ENCODE assay signal across 13 cellular contexts in genomic region chr12:70722584-70723343, GRCh38.
A peak's percentile ranks its signal among the peaks of the same experiment; 100 is the strongest.
DNase-seq lines count a peak whose midpoint lies in the region; ATAC-seq, FAIRE-seq and TF ChIP-seq lines count a peak whose summit lies in the region.
"Had no signal": no experiment of that assay in that cellular context is flagged by ENCODE, and none has a peak within 500 bp of the region (broad histone marks: within the 10 kb centered on the region; RNA-seq: fewer than 3 reads in every experiment).

No MANE protein-coding gene starts in this region.

- intact Hi-C loops in K562 (cut with micrococcal nuclease) (loop anchor here (5.0 kb wide), 1 partner anchor 820 kb away; no protein-coding TSS in a partner anchor), ascending aorta (cut with DNase I) (no loop called here)

- H3K79me2 ChIP-seq in K562 (ENCODE audit: control insufficient read depth, insufficient read depth, low read length): no peaks in the 10 kb centered on the region

- in situ Hi-C loops in K562 (cut with MboI): no loop called here

- H3K27me3 ChIP-seq in K562 (ENCODE audit: control insufficient read depth in 2 of 2, insufficient read depth in 2 of 2, low read length in 2 of 2) (no peaks in the 10 kb centered on the region), ascending aorta (no peaks in the 10 kb centered on the region)
- H3K27me3 ChIP-seq: Peyer's patch had no signal

- H4K20me1 ChIP-seq in K562 (replicated peaks; ENCODE audit: control insufficient read depth, insufficient read depth, low read length): no peaks in the 10 kb centered on the region

- no peak for TF ChIP-seq POLR2A in K562 (conservative IDR thresholded peaks at IDR 0.05)

- H3K36me3 ChIP-seq in K562 (ENCODE audit: control insufficient read depth, insufficient read depth, low read length): no peaks in the 10 kb centered on the region
- H3K36me3 ChIP-seq in ascending aorta: no peaks in the 10 kb centered on the region
- H3K36me3 ChIP-seq: Peyer's patch had no signal

- DNase-seq in AG10803 (ENCODE audit: low read depth) (peak; percentile 13), HEK293T (ENCODE audit: extremely low spot score) (no peak), K562 (ENCODE audit: extremely low read depth in 1 of 4, low spot score in 3 of 4) (peak in 1 of 4 experiments; percentile 35), left lobe of liver (ENCODE audit: low spot score) (no peak), ascending aorta (ENCODE audit: low spot score in 2 of 2) (no peak)
- DNase-seq in effector CD4-positive, alpha-beta T cell: no peak
- DNase-seq in activated CD4-positive, alpha-beta T cell treated with anti-CD3 and anti-CD28 coated beads, Interleukin-2, amount 50 U/mL, for 48 hours: no peak
- DNase-seq: CD8-positive, alpha-beta T cell; glutamatergic neuron; NCI-H1694; Peyer's patch had no signal

- H3K4me3 ChIP-seq in AG10803 (ENCODE audit: low read length): no peak overlapping the region
- H3K4me3 ChIP-seq in K562: no peak overlapping the region
- no peak overlapping the region for H3K4me3 ChIP-seq in ascending aorta
- H3K4me3 ChIP-seq: Peyer's patch had no signal

- no peak overlapping the region for H3K9ac ChIP-seq in K562 (ENCODE audit: insufficient read depth in 1 of 2, low read depth in 2 of 2, low read length in 2 of 2)

- FAIRE-seq in K562 (lab: Jason Lieb, UNC): no peak

- POLR2A ChIA-PET in HEK293T (lab: Yijun Ruan, JAX): no interaction called here
- POLR2A ChIA-PET in K562 (lab: Yijun Ruan, JAX): no interaction called here

- no peak overlapping the region for H3K27ac ChIP-seq in K562 (ENCODE audit: extremely low read depth, low read depth, low read length)
- peak overlapping the region in 1 of 2 donors; percentile 2 for H3K27ac ChIP-seq in ascending aorta

- TF ChIP-seq CTCF in AG10803 (conservative IDR thresholded peaks at IDR 0.05; ENCODE audit: low read length) (no peak), K562 (IDR thresholded peaks at IDR 0.05 in 2 of 3, conservative IDR thresholded peaks at IDR 0.05 in 1 of 3; ENCODE audit: insufficient read depth in 2 of 3, low read depth in 1 of 3, low read length in 3 of 3) (no peak), ascending aorta (IDR thresholded peaks at IDR 0.05) (no peak)

- no peak for TF ChIP-seq EP300 in K562 (IDR thresholded peaks at IDR 0.05; ENCODE audit: low read length)

- 29% methylated on average over 6 of the region's 6 CpGs for WGBS in K562 (ENCODE audit: insufficient coverage, low coverage, missing lambda C conversion rate)

- no peaks in the 10 kb centered on the region for H3K9me3 ChIP-seq in K562 (replicated peaks; ENCODE audit: control insufficient read depth, insufficient read depth, low read depth, low read length)
- no peaks in the 10 kb centered on the region for H3K9me3 ChIP-seq in ascending aorta
- H3K9me3 ChIP-seq: Peyer's patch had no signal

- H3K4me1 ChIP-seq in K562 (replicated peaks in 1 of 2; ENCODE audit: control insufficient read depth in 2 of 2, insufficient read depth in 2 of 2, low read length in 2 of 2) (no peaks in the 10 kb centered on the region; a peak in 1 of 5 replicates), ascending aorta (no peaks in the 10 kb centered on the region)
- H3K4me1 ChIP-seq: Peyer's patch had no signal

- no peaks in the 10 kb centered on the region for H3K9me1 ChIP-seq in K562 (ENCODE audit: control insufficient read depth, insufficient read depth, low read length)

- no peak overlapping the region for H2AFZ ChIP-seq in K562 (ENCODE audit: low read depth, low read length)

- no peak; the same call in 2 of the 3 replicates for ATAC-seq in K562
- ATAC-seq in left lobe of liver: peak; percentile 29
- no peak for ATAC-seq in GM19463 (IDR thresholded peaks at IDR 0.05; ENCODE audit: unreplicated experiment)
- ATAC-seq: activated T-helper 17 cell treated with anti-CD3 and anti-CD28 coated beads, Interleukin-2, amount 50 U/mL, for 72 hours; CD8-positive, alpha-beta T cell had no signal

- BruUV-seq in K562 (replicated peaks; lab: Mats Ljungman, UMichigan): no TSS peak

- CTCF ChIA-PET in HEK293T (lab: Yijun Ruan, JAX): interaction anchor here (0.9 kb wide), 1 partner anchor 504 kb away, joined by 4 read pairs; no protein-coding TSS in a partner anchor
- CTCF ChIA-PET in K562 (lab: Yijun Ruan, JAX; ENCODE audit: low intra/inter-chr PET ratio): no interaction called here

- H3K4me2 ChIP-seq in K562 (ENCODE audit: insufficient read depth, low read length): no peak overlapping the region

- no peak for TF ChIP-seq RAD21 in K562 (CRISPR knock-in tag; conservative IDR thresholded peaks at IDR 0.05 in 1 of 2, IDR thresholded peaks at IDR 0.05 in 1 of 2)

TF ChIP-seq in HEK293T, 16 proteins besides CTCF, POLR2A, EP300 and RAD21:
- TF ChIP-seq CTBP1 (IDR thresholded peaks at IDR 0.05; ENCODE audit: borderline replicate concordance) (no peak), PKNOX1 (IDR thresholded peaks at IDR 0.05) (peak; percentile 85), ZNF384 (IDR thresholded peaks at IDR 0.05) (no peak), TARDBP (IDR thresholded peaks at IDR 0.05) (no peak)
TF ChIP-seq in HEK293T: peak in this region for 1.

TF ChIP-seq in K562, 482 proteins besides CTCF, POLR2A, EP300 and RAD21 (continues in another document):
- TF ChIP-seq ZNF778 (CRISPR knock-in tag; IDR thresholded peaks at IDR 0.05): no peak
- 0 out of 2 replicates have a peak, but pooled peaks have one; percentile 10 for TF ChIP-seq GATA2 (CRISPR knock-in tag; IDR thresholded peaks at IDR 0.05)
- no peak for TF ChIP-seq ILK (tag; IDR thresholded peaks at IDR 0.05; ENCODE audit: borderline replicate concordance, low read depth)
- no peak for TF ChIP-seq ZNF263 (CRISPR knock-in tag; IDR thresholded peaks at IDR 0.05; ENCODE audit: borderline replicate concordance)
- no peak for TF ChIP-seq SNAPC5 (CRISPR knock-in tag; IDR thresholded peaks at IDR 0.05)
- no peak for TF ChIP-seq CBX5 (IDR thresholded peaks at IDR 0.05; ENCODE audit: borderline replicate concordance, low read depth)
- no peak for TF ChIP-seq KLF6 (CRISPR knock-in tag; IDR thresholded peaks at IDR 0.05; ENCODE audit: borderline replicate concordance)
- peak; percentile 30 for TF ChIP-seq SMAD4 (CRISPR knock-in tag; conservative IDR thresholded peaks at IDR 0.05)
- TF ChIP-seq FOXJ3 (CRISPR knock-in tag; IDR thresholded peaks at IDR 0.05): peak; percentile 61; the same call in 1 of the 2 replicates
- no peak for TF ChIP-seq CTCFL (IDR thresholded peaks at IDR 0.05; ENCODE audit: borderline replicate concordance, insufficient read depth, low read depth, low read length, poor library complexity, severe bottlenecking)
- TF ChIP-seq TCFL5 (CRISPR knock-in tag; conservative IDR thresholded peaks at IDR 0.05): no peak
- no peak for TF ChIP-seq ZNF785 (CRISPR knock-in tag; IDR thresholded peaks at IDR 0.05)
- peak; percentile 81 for TF ChIP-seq RFX1 (IDR thresholded peaks at IDR 0.05)
- TF ChIP-seq MXI1 (IDR thresholded peaks at IDR 0.05; ENCODE audit: low read depth, low read length): peak; percentile 53; the same call in 1 of the 2 replicates
- TF ChIP-seq RBM17 (IDR thresholded peaks at IDR 0.05; ENCODE audit: borderline replicate concordance, low read depth, low read length): no peak
- TF ChIP-seq ETV1 (tag; conservative IDR thresholded peaks at IDR 0.05; ENCODE audit: low read depth): 0 out of 2 replicates have a peak, but pooled peaks have one; percentile 20
- TF ChIP-seq ZNF717 (CRISPR knock-in tag; IDR thresholded peaks at IDR 0.05): no peak
- TF ChIP-seq PRMT5 (CRISPR knock-in tag; IDR thresholded peaks at IDR 0.05): no peak
- 0 out of 2 replicates have a peak, but pooled peaks have one; percentile 9 for TF ChIP-seq TCF3 (CRISPR knock-in tag; IDR thresholded peaks at IDR 0.05)
- TF ChIP-seq NFYB (IDR thresholded peaks at IDR 0.05; ENCODE audit: extremely low read depth, insufficient read length): no peak
- no peak for TF ChIP-seq PHB (CRISPR knock-in tag; IDR thresholded peaks at IDR 0.05)
- no peak for TF ChIP-seq ARHGAP35 (IDR thresholded peaks at IDR 0.05; ENCODE audit: partially characterized antibody)
- peak; percentile 96 for TF ChIP-seq PKNOX1 (IDR thresholded peaks at IDR 0.05)
